ENCODE assay signal across 24 cellular contexts in the genomic region with DNA sequence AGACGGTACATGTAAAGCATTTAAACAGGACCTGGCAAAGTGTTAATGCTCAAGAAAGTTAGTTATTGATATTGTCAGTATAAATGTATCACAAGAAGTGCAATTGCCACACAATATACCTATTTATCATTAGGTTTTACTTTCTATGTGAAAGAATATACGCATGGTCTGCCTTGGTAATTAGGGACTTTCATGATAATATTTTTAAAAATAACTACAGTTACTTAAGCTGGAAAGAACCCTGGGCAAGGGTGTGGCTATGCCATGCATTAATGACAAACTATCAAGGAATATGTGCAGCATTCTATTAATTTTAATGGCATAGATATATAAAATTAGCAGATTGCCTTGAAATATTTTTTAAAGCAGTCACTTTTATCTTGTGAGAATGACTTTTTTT.
"Had no signal": no experiment of that assay in that cellular context is flagged by ENCODE, and none has a peak within 500 bp of the region (broad histone marks: within the 10 kb centered on the region; RNA-seq: fewer than 3 reads in every experiment).

No MANE protein-coding gene starts in this region.

- DNase-seq: colonic mucosa; cortex of kidney; dermis blood vessel endothelial cell; dorsolateral prefrontal cortex; effector CD4-positive, alpha-beta T cell; effector CD8-positive, alpha-beta T cell; effector memory CD4-positive, alpha-beta T cell; effector memory CD8-positive, alpha-beta T cell; endodermal cell; erythroblast; esophagus squamous epithelium; foreskin fibroblast; foreskin keratinocyte; foreskin melanocyte; gastrocnemius medialis; glutamatergic neuron; head of caudate nucleus; heart left ventricle; heart right ventricle had no signal

- ATAC-seq: effector memory CD8-positive, alpha-beta T cell; esophagus mucosa; foreskin keratinocyte; gastrocnemius medialis; gastroesophageal sphincter; heart left ventricle had no signal

- H3K27ac ChIP-seq: colonic mucosa, coronary artery, dorsolateral prefrontal cortex, epithelial cell of prostate, esophagus muscularis mucosa, esophagus squamous epithelium, foreskin keratinocyte, gastrocnemius medialis, gastroesophageal sphincter, heart left ventricle, heart right ventricle had no signal

- H3K27me3 ChIP-seq: colonic mucosa, dorsolateral prefrontal cortex, esophagus muscularis mucosa, esophagus squamous epithelium, foreskin keratinocyte, gastrocnemius medialis, gastroesophageal sphincter, heart left ventricle, heart right ventricle had no signal

- H3K9me3 ChIP-seq: colonic mucosa, esophagus muscularis mucosa, esophagus squamous epithelium, gastrocnemius medialis, gastroesophageal sphincter, heart left ventricle had no signal

- H3K4me3 ChIP-seq: colonic mucosa, coronary artery, dorsolateral prefrontal cortex, esophagus muscularis mucosa, esophagus squamous epithelium, gastrocnemius medialis, gastroesophageal sphincter, heart left ventricle, heart right ventricle had no signal

- H3K4me1 ChIP-seq: colonic mucosa, esophagus muscularis mucosa, esophagus squamous epithelium, foreskin keratinocyte, gastroesophageal sphincter had no signal

- H3K36me3 ChIP-seq: colonic mucosa, esophagus muscularis mucosa, esophagus squamous epithelium, gastrocnemius medialis, gastroesophageal sphincter, heart left ventricle, heart right ventricle had no signal
